ENCODE assay signal across 17 cellular contexts in the genomic region with DNA sequence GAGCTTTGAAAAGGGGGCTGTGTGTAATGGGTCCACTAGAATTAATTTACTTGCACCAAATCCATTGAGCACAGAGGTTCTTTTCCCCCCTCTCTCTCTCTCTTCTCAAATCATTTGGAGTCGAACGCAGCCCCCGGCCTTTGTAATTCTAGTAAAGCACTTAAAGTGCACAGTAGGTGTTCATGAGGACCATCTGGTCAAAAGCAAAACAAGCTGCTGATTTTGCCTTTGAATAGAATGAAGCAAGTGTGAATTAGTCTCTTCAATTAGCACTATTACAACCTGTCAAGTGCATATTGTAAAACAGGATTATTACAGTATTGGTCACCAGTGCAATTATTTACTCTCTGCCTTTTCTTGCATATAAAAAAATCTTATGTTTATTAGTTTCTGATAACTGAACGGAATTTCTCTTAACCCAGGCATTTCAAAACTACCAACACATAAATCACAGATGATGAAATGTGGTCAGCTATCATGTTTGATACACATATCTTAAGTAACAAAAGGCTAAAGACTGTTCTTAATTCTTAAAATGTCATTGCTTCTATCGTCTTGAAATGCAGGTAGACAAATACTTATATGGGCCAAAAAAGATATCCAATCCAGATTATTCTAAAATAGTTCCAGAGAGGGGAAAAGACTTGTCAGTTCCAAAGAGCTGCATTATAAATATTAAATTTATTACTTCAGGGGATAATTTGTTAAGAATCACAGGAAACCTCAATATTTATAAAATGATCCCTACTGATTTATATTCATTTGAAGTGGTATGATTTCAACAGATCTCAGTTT.
A peak's percentile ranks its signal among the peaks of the same experiment; 100 is the strongest.
DNase-seq lines count a peak whose midpoint lies in the region; TF ChIP-seq lines count a peak whose summit lies in the region.
"Had no signal": no experiment of that assay in that cellular context is flagged by ENCODE, and none has a peak within 500 bp of the region (broad histone marks: within the 10 kb centered on the region; RNA-seq: fewer than 3 reads in every experiment).

No MANE protein-coding gene starts in this region.

- H3K36me3 ChIP-seq in HUES6 (ENCODE audit: control insufficient read depth, insufficient read depth, low read length) = no peaks in the 10 kb centered on the region
- H3K36me3 ChIP-seq: BE2C, MG63 had no signal

- H3K4me3 Mint-ChIP-seq in nephron progenitor cell = no peak overlapping the region
- H3K4me3 Mint-ChIP-seq: activated CD4-positive, alpha-beta T cell treated with anti-CD3 and anti-CD28 coated beads for 36 hours; naive B cell had no signal

- no peaks in the 10 kb centered on the region for H3K36me3 Mint-ChIP-seq in nephron progenitor cell (ENCODE audit: low read depth)

- H3K4me1 Mint-ChIP-seq in nephron progenitor cell = peaks cover 25% of the 10 kb centered on the region
- H3K4me1 Mint-ChIP-seq: activated CD4-positive, alpha-beta T cell treated with anti-CD3 and anti-CD28 coated beads for 36 hours had no signal

- peak overlapping the region; percentile 73 for H3K27ac Mint-ChIP-seq in nephron progenitor cell
- H3K27ac Mint-ChIP-seq: activated CD4-positive, alpha-beta T cell treated with anti-CD3 and anti-CD28 coated beads for 36 hours had no signal

- DNase-seq in NCI-H2171 treated with DMSO at 0.1 percent for 48 hours (lab: John Stamatoyannopoulos, UW) = peak; percentile 91
- peak in 1 of 61 donors; percentile 22 for DNase-seq in caudate nucleus (lab: John Stamatoyannopoulos, UW)
- DNase-seq in nephron progenitor cell = no peak
- no peak for DNase-seq in KG1 (lab: John Stamatoyannopoulos, UW)
- no peak for DNase-seq in occipital lobe (lab: John Stamatoyannopoulos, UW)
- DNase-seq in foreskin melanocyte = no peak
- no peak for DNase-seq in anterior cingulate cortex (lab: John Stamatoyannopoulos, UW)
- DNase-seq: activated CD4-positive, alpha-beta T cell treated with anti-CD3 and anti-CD28 coated beads for 36 hours; activated T-cell treated with anti-CD3 and anti-CD28 coated beads for 4 hours; amniotic stem cell; BE2C; effector CD4-positive, alpha-beta T cell; foreskin fibroblast; kidney glomerular epithelial cell; MG63; naive B cell had no signal

- peaks cover 3% of the 10 kb centered on the region for H3K27me3 Mint-ChIP-seq in nephron progenitor cell (ENCODE audit: low read depth, poor library complexity)
- H3K27me3 Mint-ChIP-seq: activated CD4-positive, alpha-beta T cell treated with anti-CD3 and anti-CD28 coated beads for 36 hours; naive B cell had no signal

- peak overlapping the region; percentile 30; the same call in 1 of the 2 replicates for H3K4me3 ChIP-seq in HUES6 (ENCODE audit: low read depth, low read length)
- H3K4me3 ChIP-seq: MG63 had no signal

- H3K27ac ChIP-seq in HUES6 (ENCODE audit: low read depth, low read length) = peak overlapping the region; percentile 79
- peak overlapping the region; percentile 84 for H3K27ac ChIP-seq in caudate nucleus (ENCODE audit: low read depth, low read length)

- H3K9me3 ChIP-seq in HUES6 (ENCODE audit: control insufficient read depth, insufficient read depth, low read depth, low read length) = no peaks in the 10 kb centered on the region
- H3K9me3 ChIP-seq: BE2C, MG63 had no signal

- TF ChIP-seq CTCF in nephron progenitor cell (IDR thresholded peaks at IDR 0.05) = no peak

- no peaks in the 10 kb centered on the region for H3K9me3 Mint-ChIP-seq in nephron progenitor cell
- H3K9me3 Mint-ChIP-seq: naive B cell had no signal

- H3K27me3 ChIP-seq in HUES6 (ENCODE audit: control insufficient read depth, insufficient read depth, low read length) = no peaks in the 10 kb centered on the region
- H3K27me3 ChIP-seq: BE2C, MG63 had no signal

- peaks cover 59% of the 10 kb centered on the region for H3K4me1 ChIP-seq in HUES6 (ENCODE audit: control insufficient read depth, insufficient read depth, low read length)
- H3K4me1 ChIP-seq: BE2C had no signal

- H3K9ac ChIP-seq in HUES6 (ENCODE audit: low read length) = peak overlapping the region; percentile 11
